8 cellular contexts compared by ENCODE assay signal in genomic region chr10:61975107-61975932, GRCh38.
DNase-seq lines count a peak whose midpoint lies in the region; ATAC-seq and TF ChIP-seq lines count a peak whose summit lies in the region.

No MANE protein-coding gene starts in this region.

- peak overlapping the region; percentile 53 for H3K27ac Mint-ChIP-seq in stimulated activated naive B cell treated with anti-CD40 and anti-IgM and Interleukin-4, amounts not matched to agents 10 μg/mL and 1 μg/mL and 100 μg/mL, for 72 hours
- no peak overlapping the region for H3K27ac Mint-ChIP-seq in activated naive CD4-positive, alpha-beta T cell treated with anti-CD3 and anti-CD28 coated beads, Interleukin-2, amount 10 ng/mL, durations not matched to agents 7 days and 5 days

- peak overlapping the region; percentile 32 to 42 (median 40) for H3K27ac ChIP-seq in esophagus muscularis mucosa (replicated peaks in 1 of 4)

- H3K36me3 ChIP-seq in esophagus muscularis mucosa = no peaks in the 10 kb centered on the region

- CTCF ChIA-PET in activated naive CD4-positive, alpha-beta T cell treated with anti-CD3 and anti-CD28 coated beads, Interleukin-2, amount 10 ng/mL, durations not matched to agents 7 days and 5 days (lab: Charles Lee) = interaction anchor here (0.7 to 1.0 kb wide), 2 partner anchors 14 to 32 kb away, joined by 3 read pairs; no protein-coding TSS in a partner anchor

- H3K4me1 ChIP-seq in esophagus muscularis mucosa = peaks cover 36 to 59% (median 50%) of the 10 kb centered on the region in 4 donors

- H3K4me3 ChIP-seq in esophagus muscularis mucosa = no peak overlapping the region

- H3K9me3 ChIP-seq in esophagus muscularis mucosa = no peaks in the 10 kb centered on the region

- peaks cover 66 to 79% of the 10 kb centered on the region in 2 donors for H3K36me3 Mint-ChIP-seq in stimulated activated naive B cell treated with anti-CD40 and anti-IgM and Interleukin-4, amounts not matched to agents 10 μg/mL and 1 μg/mL and 100 μg/mL, for 72 hours
- H3K36me3 Mint-ChIP-seq in activated naive CD4-positive, alpha-beta T cell treated with anti-CD3 and anti-CD28 coated beads, Interleukin-2, amount 10 ng/mL, durations not matched to agents 7 days and 5 days = peaks cover 79% of the 10 kb centered on the region

- intact Hi-C loops in esophagus muscularis mucosa (cut with DNase I) = no loop called here

- TF ChIP-seq POLR2A in GM18505 (IDR thresholded peaks at IDR 0.05; ENCODE audit: borderline replicate concordance, extremely low read depth, insufficient read depth, insufficient read length) = no peak
- TF ChIP-seq POLR2A in esophagus muscularis mucosa (IDR thresholded peaks at IDR 0.05; ENCODE audit: low read depth) = no peak

- H3K9me3 Mint-ChIP-seq in stimulated activated naive B cell treated with anti-CD40 and anti-IgM and Interleukin-4, amounts not matched to agents 10 μg/mL and 1 μg/mL and 100 μg/mL, for 72 hours = peaks cover 0 to 5% of the 10 kb centered on the region in 2 donors
- H3K9me3 Mint-ChIP-seq in activated naive CD4-positive, alpha-beta T cell treated with anti-CD3 and anti-CD28 coated beads, Interleukin-2, amount 10 ng/mL, durations not matched to agents 7 days and 5 days = peaks cover 11% of the 10 kb centered on the region

- TF ChIP-seq CTCF in esophagus muscularis mucosa (IDR thresholded peaks at IDR 0.05) = no peak

- no peak overlapping the region for H3K4me3 Mint-ChIP-seq in stimulated activated naive B cell treated with anti-CD40 and anti-IgM and Interleukin-4, amounts not matched to agents 10 μg/mL and 1 μg/mL and 100 μg/mL, for 72 hours
- H3K4me3 Mint-ChIP-seq in activated naive CD4-positive, alpha-beta T cell treated with anti-CD3 and anti-CD28 coated beads, Interleukin-2, amount 10 ng/mL, durations not matched to agents 7 days and 5 days = no peak overlapping the region

- DNase-seq in NCI-H446 treated with DMSO at 0.1 percent for 48 hours (lab: John Stamatoyannopoulos, UW) (peak; percentile 64), esophagus muscularis mucosa (ENCODE audit: extremely low spot score) (no peak)
- no peak for DNase-seq in stimulated activated naive B cell treated with anti-CD40 and anti-IgM and Interleukin-4, amounts not matched to agents 10 μg/mL and 1 μg/mL and 100 μg/mL, for 72 hours
- DNase-seq in stimulated activated CD4-positive, alpha-beta T cell treated with anti-CD3 and anti-CD28 coated beads, Interleukin-1b, Interleukin-23, amount 100 ng/mL, for 48 hours = no peak
- DNase-seq in stimulated activated CD4-positive, alpha-beta T cell treated with anti-CD3 and anti-CD28 coated beads, Interleukin-4, amount 100 ng/mL, for 24 hours = no peak
- no peak for DNase-seq in activated naive CD4-positive, alpha-beta T cell treated with anti-CD3 and anti-CD28 coated beads, Interleukin-2, amount 10 ng/mL, durations not matched to agents 7 days and 5 days

- no peaks in the 10 kb centered on the region for H3K27me3 Mint-ChIP-seq in stimulated activated naive B cell treated with anti-CD40 and anti-IgM and Interleukin-4, amounts not matched to agents 10 μg/mL and 1 μg/mL and 100 μg/mL, for 72 hours
- no peaks in the 10 kb centered on the region for H3K27me3 Mint-ChIP-seq in activated naive CD4-positive, alpha-beta T cell treated with anti-CD3 and anti-CD28 coated beads, Interleukin-2, amount 10 ng/mL, durations not matched to agents 7 days and 5 days

- 48% methylated on average over 4 of the region's 4 CpGs for WGBS in esophagus muscularis mucosa

- peaks cover 40 to 73% of the 10 kb centered on the region in 2 donors for H3K4me1 Mint-ChIP-seq in stimulated activated naive B cell treated with anti-CD40 and anti-IgM and Interleukin-4, amounts not matched to agents 10 μg/mL and 1 μg/mL and 100 μg/mL, for 72 hours
- peaks cover 52% of the 10 kb centered on the region for H3K4me1 Mint-ChIP-seq in activated naive CD4-positive, alpha-beta T cell treated with anti-CD3 and anti-CD28 coated beads, Interleukin-2, amount 10 ng/mL, durations not matched to agents 7 days and 5 days

- H3K27me3 ChIP-seq in esophagus muscularis mucosa = no peaks in the 10 kb centered on the region

- peak; percentile 85 for ATAC-seq in GM18505 (IDR thresholded peaks at IDR 0.05; ENCODE audit: unreplicated experiment)
- peak; percentile 93 for ATAC-seq in HG02571 (IDR thresholded peaks at IDR 0.05; ENCODE audit: unreplicated experiment)
- peak; percentile 39 to 67 for ATAC-seq in stimulated activated naive B cell treated with anti-CD40 and anti-IgM and Interleukin-4, amounts not matched to agents 10 μg/mL and 1 μg/mL and 100 μg/mL, for 72 hours (replicated peaks)

- no peak for TF ChIP-seq EP300 in esophagus muscularis mucosa (IDR thresholded peaks at IDR 0.05)
